In genomic region chr17:5705081-5705875, GRCh38 we compare ENCODE assay signal across 13 cellular contexts.
DNase-seq lines count a peak whose midpoint lies in the region; ATAC-seq and TF ChIP-seq lines count a peak whose summit lies in the region.
"Had no signal": no experiment of that assay in that cellular context is flagged by ENCODE, and none has a peak within 500 bp of the region (broad histone marks: within the 10 kb centered on the region; RNA-seq: fewer than 3 reads in every experiment).

No MANE protein-coding gene starts in this region.

- H3K9me3 ChIP-seq in CD4-positive, alpha-beta memory T cell (ENCODE audit: control insufficient read depth in 1 of 2, low read length in 2 of 2): no peaks in the 10 kb centered on the region

- no peak overlapping the region for H3K4me3 ChIP-seq in CD4-positive, alpha-beta memory T cell (ENCODE audit: low read length in 2 of 2)

- H3K36me3 ChIP-seq in CD4-positive, alpha-beta memory T cell (ENCODE audit: insufficient read depth, low read length): no peaks in the 10 kb centered on the region

- H3K4me3 Mint-ChIP-seq in chondrocyte (ENCODE audit: unreplicated experiment) (no peak overlapping the region), progenitor cell of endocrine pancreas (ENCODE audit: low read depth) (no peak overlapping the region)
- H3K4me3 Mint-ChIP-seq in CD4-positive, alpha-beta memory T cell: no peak overlapping the region

- no peaks in the 10 kb centered on the region for H3K4me1 ChIP-seq in CD4-positive, alpha-beta memory T cell (ENCODE audit: insufficient read depth, low read length)

- peak; percentile 3 for DNase-seq in activated T-cell treated with anti-CD3 and anti-CD28 coated beads for 48 hours (ENCODE audit: low read depth)
- DNase-seq in activated T-cell treated with anti-CD3 and anti-CD28 coated beads, Interleukin-2, amount 50 U/mL, for 48 hours: no peak
- DNase-seq in KBM-7: peak; percentile 18
- no peak for DNase-seq in chondrocyte (ENCODE audit: low spot score)
- no peak for DNase-seq in progenitor cell of endocrine pancreas (ENCODE audit: low spot score, unreplicated experiment)
- DNase-seq in CD4-positive, alpha-beta memory T cell: no peak
- DNase-seq: activated naive CD4-positive, alpha-beta T cell treated with anti-CD3 and anti-CD28 coated beads, Interleukin-2, amount 50 U/mL, for 16 hours; GOT3; SHP77 treated with DMSO at 0.1 percent for 48 hours had no signal

- POLR2A ChIA-PET in CD4-positive, alpha-beta memory T cell (lab: Charles Lee; ENCODE audit: partially characterized antibody): no interaction called here

- H3K9me3 Mint-ChIP-seq in chondrocyte (ENCODE audit: low read depth) (peaks cover 12% of the 10 kb centered on the region), progenitor cell of endocrine pancreas (ENCODE audit: low read depth) (no peaks in the 10 kb centered on the region)
- peaks cover 0 to 12% (median 4%) of the 10 kb centered on the region in 8 donors for H3K9me3 Mint-ChIP-seq in CD4-positive, alpha-beta memory T cell

- CTCF ChIA-PET in CD4-positive, alpha-beta memory T cell (lab: Charles Lee; ENCODE audit: partially characterized antibody): interaction anchor here (0.9 to 5.3 kb wide), 8 partner anchors 10 to 731 kb away, joined by 3 to 36 read pairs (median 4); partner anchors contain the start of gene NLRP1

- ATAC-seq in GM21825 (IDR thresholded peaks at IDR 0.05; ENCODE audit: unreplicated experiment): no peak
- ATAC-seq in GM19023 (IDR thresholded peaks at IDR 0.05; ENCODE audit: unreplicated experiment): no peak
- ATAC-seq: sciatic nerve had no signal

- H3K27ac Mint-ChIP-seq in chondrocyte (ENCODE audit: unreplicated experiment) (no peak overlapping the region), progenitor cell of endocrine pancreas (no peak overlapping the region)
- H3K27ac Mint-ChIP-seq in CD4-positive, alpha-beta memory T cell: no peak overlapping the region

- TF ChIP-seq CTCF in chondrocyte (IDR thresholded peaks at IDR 0.05) (peak; percentile 64), progenitor cell of endocrine pancreas (IDR thresholded peaks at IDR 0.05; ENCODE audit: unreplicated experiment) (peak; percentile 54)

- H3K27me3 ChIP-seq in CD4-positive, alpha-beta memory T cell (ENCODE audit: insufficient read depth, low read length): no peaks in the 10 kb centered on the region

- H3K27ac ChIP-seq in CD4-positive, alpha-beta memory T cell (ENCODE audit: low read depth, low read length): no peak overlapping the region
- H3K27ac ChIP-seq: KMS-11 had no signal

- H3K4me1 Mint-ChIP-seq in chondrocyte (ENCODE audit: low read depth) (no peaks in the 10 kb centered on the region), progenitor cell of endocrine pancreas (ENCODE audit: low read depth) (peaks cover 3% of the 10 kb centered on the region)
- H3K4me1 Mint-ChIP-seq in CD4-positive, alpha-beta memory T cell: no peaks in the 10 kb centered on the region

- in situ Hi-C loops in KBM-7 (cut with MboI; ENCODE audit: low pct_unique_long_range_greater_than_20kb, low sequenced_read_pairs): no loop called here

- peaks cover 24% of the 10 kb centered on the region for H3K27me3 Mint-ChIP-seq in chondrocyte (ENCODE audit: low read depth)
- peaks cover 5% of the 10 kb centered on the region for H3K27me3 Mint-ChIP-seq in progenitor cell of endocrine pancreas
- H3K27me3 Mint-ChIP-seq in CD4-positive, alpha-beta memory T cell: peaks cover 4 to 23% of the 10 kb centered on the region in 2 donors

- no peaks in the 10 kb centered on the region for H3K36me3 Mint-ChIP-seq in chondrocyte (ENCODE audit: low read depth)
- no peaks in the 10 kb centered on the region for H3K36me3 Mint-ChIP-seq in progenitor cell of endocrine pancreas (ENCODE audit: insufficient read depth)
- H3K36me3 Mint-ChIP-seq in CD4-positive, alpha-beta memory T cell: no peaks in the 10 kb centered on the region

- intact Hi-C loops in CD4-positive, alpha-beta memory T cell (cut with micrococcal nuclease): loop anchor here (10.0 kb wide), 1 partner anchor 720 kb away; no protein-coding TSS in a partner anchor

Comparison
In these comparisons a context has a peak if more than half of its experiments do, and no peak if none do; other contexts are left out.
1. DNase-seq: peak in activated T-cell treated with anti-CD3 and anti-CD28 coated beads for 48 hours (single experiment) and KBM-7 (single experiment); none in activated T-cell treated with anti-CD3 and anti-CD28 coated beads, Interleukin-2, amount 50 U/mL, for 48 hours (0 of 2), chondrocyte (single experiment), progenitor cell of endocrine pancreas (single experiment) and CD4-positive, alpha-beta memory T cell (0 of 5).